Comparison of ENCODE assay signal across 8 cellular contexts in the genomic region with DNA sequence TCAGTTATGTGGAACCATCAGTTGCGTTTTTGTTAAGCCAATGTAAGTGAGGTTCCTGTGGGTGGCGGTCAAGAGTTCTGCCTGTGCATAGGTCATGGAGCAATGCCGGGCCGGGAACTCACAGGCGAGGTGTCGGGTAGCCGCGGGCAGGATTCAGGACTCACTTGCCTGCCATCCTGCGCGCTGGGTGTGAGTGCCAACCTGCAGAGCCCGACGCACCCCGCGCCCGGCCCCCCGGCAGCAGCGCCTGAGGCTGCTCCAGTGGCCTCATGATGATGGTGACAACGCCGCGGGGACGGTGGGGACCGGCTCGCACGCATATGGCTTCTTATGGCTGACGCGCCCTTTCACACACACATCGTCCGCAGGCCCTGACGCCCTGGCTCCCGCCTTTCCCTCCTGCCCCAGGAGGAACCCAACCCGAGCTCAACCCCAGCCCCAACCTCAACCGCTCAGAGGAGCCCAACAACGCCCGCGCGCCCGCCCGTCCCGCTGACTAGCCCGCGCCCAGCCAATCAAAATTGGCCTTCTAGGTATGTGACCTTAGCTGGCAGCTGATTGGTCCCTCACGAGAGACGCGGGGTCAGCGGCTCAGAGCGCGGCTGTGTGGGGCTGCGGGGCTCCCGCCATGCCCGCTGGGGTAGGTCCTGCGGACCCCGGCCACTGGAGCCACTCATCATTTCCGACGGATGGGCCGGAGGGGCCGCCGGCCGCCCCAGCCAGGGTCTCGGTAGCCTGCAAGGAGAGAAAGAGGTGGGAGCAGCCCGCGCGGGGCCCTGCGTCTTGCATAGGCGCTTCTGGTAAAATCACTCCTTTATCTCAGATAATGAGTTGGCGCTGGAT. TPM values are rescaled to one million over a fixed set of nuclear protein-coding genes. Genes with fewer than 3 reads are reported as not detected.
DNase-seq lines count a peak whose midpoint lies in the region; ATAC-seq and TF ChIP-seq lines count a peak whose summit lies in the region.

A gene with protein sequence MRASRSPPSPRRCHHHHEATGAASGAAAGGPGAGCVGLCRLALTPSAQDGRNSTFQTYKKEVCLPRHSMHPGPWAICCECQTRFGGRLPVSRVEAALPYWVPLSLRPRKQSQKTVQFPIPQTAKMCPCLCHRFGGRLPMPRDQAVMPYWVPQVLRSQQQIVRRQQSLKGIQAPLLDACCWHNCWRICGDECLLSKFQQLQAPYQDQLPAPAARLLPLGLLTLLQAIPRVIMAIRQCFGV (minus strand): TSS at position 470 of the 843 bp plus-strand sequence. CDS start 150 bp downstream, at position 320.

- H3K27ac ChIP-seq in IMR-90 (ENCODE audit: insufficient read depth, low read length) (peak within 1 kb of the TSS; percentile 74), OCI-LY3 (ENCODE audit: low read length) (peak within 1 kb of the TSS; percentile 75)

- H4K20me1 ChIP-seq in IMR-90 (ENCODE audit: insufficient read depth, low read length) (peaks cover 5% of the 10 kb centered on the region; the same call in 1 of the 2 replicates), OCI-LY3 (ENCODE audit: insufficient read depth, low read length) (no peaks in the 10 kb centered on the region)

- no TSS peak for BruUV-seq in IMR-90 (replicated peaks; lab: Mats Ljungman, UMichigan)

- H4K91ac ChIP-seq in IMR-90 (ENCODE audit: insufficient read depth, low read depth, low read length), result peak within 1 kb of the TSS; percentile 68

- H3K18ac ChIP-seq in IMR-90 (ENCODE audit: low read depth, low read length), result no peak within 1 kb of the TSS

- dilution Hi-C loops in IMR-90 (cut with HindIII; ENCODE audit: low sequenced_read_pairs, unreplicated experiment), result no loop called here

- TF ChIP-seq RAD21 in IMR-90 (IDR thresholded peaks at IDR 0.05; ENCODE audit: low read length), result peak; percentile 45

- peak within 1 kb of the TSS; percentile 89 for H2AK5ac ChIP-seq in IMR-90 (ENCODE audit: low read depth, low read length)

- H3K4me1 ChIP-seq in IMR-90 (ENCODE audit: control insufficient read depth, insufficient read depth, low read length) (peaks cover 5% of the 10 kb centered on the region), OCI-LY3 (ENCODE audit: low read length) (peaks cover 31% of the 10 kb centered on the region), mononuclear cell (ENCODE audit: insufficient read depth, low read length) (peaks cover 10% of the 10 kb centered on the region)

- CTCF ChIA-PET in IMR-90 (lab: Yijun Ruan, JAX), result no interaction called here

- H3K9ac ChIP-seq in IMR-90 (ENCODE audit: low read depth, low read length) (peak within 1 kb of the TSS; percentile 87), OCI-LY3 (ENCODE audit: low read length) (peak within 1 kb of the TSS; percentile 92)

- TF ChIP-seq CTCF in IMR-90 (conservative IDR thresholded peaks at IDR 0.05; ENCODE audit: low read depth, low read length) (peak; percentile 62), OCI-LY3 (IDR thresholded peaks at IDR 0.05; ENCODE audit: low read depth, low read length) (peak; percentile 56), epithelial cell of esophagus (IDR thresholded peaks at IDR 0.05; ENCODE audit: insufficient read depth, low read depth, low read length, missing control alignments) (peak; percentile 56)

- H2BK5ac ChIP-seq in IMR-90 (ENCODE audit: low read depth, low read length, poor library complexity, severe bottlenecking), result peak within 1 kb of the TSS; percentile 77

- in situ Hi-C loops in IMR-90 (cut with MboI; ENCODE audit: low sequenced_read_pairs), result no loop called here

- H3K27me3 ChIP-seq in IMR-90 (ENCODE audit: control insufficient read depth, insufficient read depth, low read length) (no peaks in the 10 kb centered on the region), OCI-LY3 (ENCODE audit: low read depth, low read length) (no peaks in the 10 kb centered on the region), mononuclear cell (ENCODE audit: insufficient read depth, low read length) (no peaks in the 10 kb centered on the region)

- peak within 1 kb of the TSS; percentile 45 to 95 for H4K8ac ChIP-seq in IMR-90 (ENCODE audit: low read depth in 2 of 2, low read length in 2 of 2)

- peak within 1 kb of the TSS; percentile 84 for H3K4me3 ChIP-seq in IMR-90 (ENCODE audit: insufficient read depth, low read depth, low read length)
- peak within 1 kb of the TSS; percentile 82 for H3K4me3 ChIP-seq in OCI-LY3 (ENCODE audit: low read length)
- peak within 1 kb of the TSS; percentile 96 for H3K4me3 ChIP-seq in epithelial cell of esophagus (ENCODE audit: low read length)
- H3K4me3 ChIP-seq in mononuclear cell (ENCODE audit: low read length), result peak within 1 kb of the TSS; percentile 97

- H3K56ac ChIP-seq in IMR-90 (ENCODE audit: extremely low read depth, insufficient read depth, low read length), result peak within 1 kb of the TSS; percentile 63

- peak; percentile 95 for ATAC-seq in GM21529 (IDR thresholded peaks at IDR 0.05; ENCODE audit: unreplicated experiment)
- peak; percentile 95 for ATAC-seq in IMR-90 (ENCODE audit: low read depth)

- peak; percentile 52; the same call in 1 of the 2 replicates for TF ChIP-seq POLR2A in IMR-90 (IDR thresholded peaks at IDR 0.05; ENCODE audit: low read depth, low read length)

- peak within 1 kb of the TSS; percentile 68 for H4K5ac ChIP-seq in IMR-90 (ENCODE audit: low read depth, low read length)

- peak within 1 kb of the TSS; percentile 96 for H2AK9ac ChIP-seq in IMR-90 (replicated peaks; ENCODE audit: low read depth, low read length, poor library complexity)

- H2AFZ ChIP-seq in IMR-90 (replicated peaks; ENCODE audit: low read length, poor library complexity), result peak within 1 kb of the TSS; percentile 99
- peak within 1 kb of the TSS; percentile 55; the same call in 1 of the 2 replicates for H2AFZ ChIP-seq in OCI-LY3 (ENCODE audit: low read depth, low read length)

- H3K4me2 ChIP-seq in IMR-90 (ENCODE audit: low read depth, low read length) (peak within 1 kb of the TSS; percentile 95), OCI-LY3 (ENCODE audit: low read length) (peak within 1 kb of the TSS; percentile 93)

- H3K9me1 ChIP-seq in IMR-90 (ENCODE audit: insufficient read depth, low read length), result peaks cover 13% of the 10 kb centered on the region

- H3K36me3 ChIP-seq in IMR-90 (ENCODE audit: control insufficient read depth, insufficient read depth, low read length) (no peaks in the 10 kb centered on the region), OCI-LY3 (replicated peaks; ENCODE audit: low read depth, low read length) (peaks cover 6% of the 10 kb centered on the region)

- no peak within 1 kb of the TSS; the same call in 2 of the 3 replicates for H2BK15ac ChIP-seq in IMR-90 (ENCODE audit: low read depth, low read length)

- H3K79me1 ChIP-seq in IMR-90 (ENCODE audit: low read depth in 1 of 2, low read length in 2 of 2), result peaks cover 11 to 33% of the 10 kb centered on the region in 2 experiments; a peak in 3 of 4 replicates

- H3K14ac ChIP-seq in IMR-90 (replicated peaks; ENCODE audit: low read depth, low read length), result peak within 1 kb of the TSS; percentile 87

- DNase-seq in DMS53 (lab: John Stamatoyannopoulos, UW) (peak; percentile 94), IMR-90 (peak; percentile 93), activated T-cell treated with anti-CD3 and anti-CD28 coated beads for 24 hours (ENCODE audit: low read depth) (peak; percentile 96), epithelial cell of esophagus (ENCODE audit: low read depth) (peak; percentile 95)
- DNase-seq in stimulated activated CD8-positive, alpha-beta memory T cell treated with anti-CD3 and anti-CD28 coated beads, Interleukin-2, amount 100 ng/mL, for 48 hours (ENCODE audit: low read depth in 2 of 2), result peak; percentile 89 to 95

- peak within 1 kb of the TSS; percentile 75 for H3K23ac ChIP-seq in IMR-90 (ENCODE audit: low read depth, low read length)

- peak within 1 kb of the TSS; percentile 80 for H3K4ac ChIP-seq in IMR-90 (ENCODE audit: low read depth, low read length)

- intact Hi-C loops in IMR-90 (cut with micrococcal nuclease), result loop anchor here (10.0 kb wide), 1 partner anchor 318 kb away; no protein-coding TSS in a partner anchor

- POLR2A ChIA-PET in IMR-90 (lab: Charles Lee; ENCODE audit: unreplicated experiment), result no interaction called here

- H3K79me2 ChIP-seq in OCI-LY3 (ENCODE audit: low read length), result peaks cover 21% of the 10 kb centered on the region

- WGBS in IMR-90 (ENCODE audit: extremely low coverage in 2 of 2, insufficient read length in 1 of 2), 2 experiments, result 2% methylated on average over 37 of the region's 65 CpGs; no CpG with 5 or more reads in 1 of the 2 experiments

- no peak within 1 kb of the TSS for H2BK20ac ChIP-seq in IMR-90 (ENCODE audit: low read depth, low read length)

- H3K9me3 ChIP-seq in IMR-90 (ENCODE audit: control insufficient read depth, insufficient read depth, low read length) (no peaks in the 10 kb centered on the region), OCI-LY3 (ENCODE audit: insufficient read depth, low read length) (no peaks in the 10 kb centered on the region), mononuclear cell (ENCODE audit: low read depth, low read length) (no peaks in the 10 kb centered on the region)

- H2BK120ac ChIP-seq in IMR-90 (ENCODE audit: low read depth, low read length), result peak within 1 kb of the TSS; percentile 31; the same call in 1 of the 2 replicates

TF ChIP-seq in IMR-90, 13 proteins besides CTCF, POLR2A, EP300 and RAD21 (continues in another document):
- no peak for TF ChIP-seq NFE2L2 (IDR thresholded peaks at IDR 0.05; ENCODE audit: low read depth, low read length)
- TF ChIP-seq, protein P1, sequence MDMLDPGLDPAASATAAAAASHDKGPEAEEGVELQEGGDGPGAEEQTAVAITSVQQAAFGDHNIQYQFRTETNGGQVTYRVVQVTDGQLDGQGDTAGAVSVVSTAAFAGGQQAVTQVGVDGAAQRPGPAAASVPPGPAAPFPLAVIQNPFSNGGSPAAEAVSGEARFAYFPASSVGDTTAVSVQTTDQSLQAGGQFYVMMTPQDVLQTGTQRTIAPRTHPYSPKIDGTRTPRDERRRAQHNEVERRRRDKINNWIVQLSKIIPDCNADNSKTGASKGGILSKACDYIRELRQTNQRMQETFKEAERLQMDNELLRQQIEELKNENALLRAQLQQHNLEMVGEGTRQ (IDR thresholded peaks at IDR 0.05; ENCODE audit: low read depth, low read length), result no peak
- peak; percentile 45 for TF ChIP-seq SMC3 (IDR thresholded peaks at IDR 0.05; ENCODE audit: low read depth, low read length)
- TF ChIP-seq RCOR1 (IDR thresholded peaks at IDR 0.05; ENCODE audit: insufficient replicate concordance, low read length), result no peak
- TF ChIP-seq CEBPB (IDR thresholded peaks at IDR 0.05; ENCODE audit: low read depth, low read length), result peak; percentile 19; the same call in 1 of the 2 replicates

RNA-seq across cellular contexts. Expression of the gene that starts here (rescaled TPM):
- 1.9 and 2.0 TPM in 2 replicates for total RNA-seq in IMR-90 (2012; rRNA removed)
- 3.8 and 4.7 TPM in 2 replicates for polyA plus RNA-seq in IMR-90 (2012; rRNA removed)
- 3.7 and 6.4 TPM in 2 replicates for polyA plus RNA-seq in IMR-90 (2012; cell fraction: cytosol; rRNA removed)
- polyA plus RNA-seq in IMR-90 (2012; cell fraction: nucleus; rRNA removed; ENCODE audit: low replicate concordance), result 4.1 and 7.4 TPM in 2 replicates
- total RNA-seq in mononuclear cell, result 0.42 TPM

Comparison
In these comparisons a context has a peak if more than half of its experiments do, and no peak if none do; other contexts are left out.
1. Peak in every context shown above with its lines: DNase-seq, ATAC-seq, H3K4me3 ChIP-seq and H3K27ac ChIP-seq.